Comparison of ENCODE assay signal across 7 cellular contexts in genomic region chr11:13487661-13488030, GRCh38. TPM values are rescaled to one million over a fixed set of nuclear protein-coding genes. Genes with fewer than 3 reads are reported as not detected.
DNase-seq lines count a peak whose midpoint lies in the region; ATAC-seq, FAIRE-seq and TF ChIP-seq lines count a peak whose summit lies in the region.

No MANE protein-coding gene starts in this region.

- no peaks in the 10 kb centered on the region for H3K9me2 ChIP-seq in HCT116 (ENCODE audit: insufficient read depth)

- ATAC-seq in HCT116 = peak; percentile 94
- no peak for ATAC-seq in GM19324 (IDR thresholded peaks at IDR 0.05; ENCODE audit: low FRiP score, unreplicated experiment)

- no peaks in the 10 kb centered on the region for H3K27me3 ChIP-seq in HCT116 (ENCODE audit: insufficient read depth, low read length)
- no peaks in the 10 kb centered on the region for H3K27me3 ChIP-seq in small intestine (ENCODE audit: control insufficient read depth in 2 of 2, insufficient read depth in 2 of 2, low read length in 2 of 2)

- peak overlapping the region; percentile 16 for H2AFZ ChIP-seq in HCT116 (ENCODE audit: low read depth, low read length, poor library complexity, severe bottlenecking)

- peak; percentile 53 for TF ChIP-seq CTCF in GM10266 (IDR thresholded peaks at IDR 0.05; ENCODE audit: control insufficient read depth, insufficient read depth, low read depth, missing control alignments)
- TF ChIP-seq CTCF in HCT116 (IDR thresholded peaks at IDR 0.05 in 2 of 3, conservative IDR thresholded peaks at IDR 0.05 in 1 of 3; ENCODE audit: borderline replicate concordance in 1 of 3, insufficient read depth in 1 of 3, low read depth in 2 of 3, low read length in 2 of 3) = peak; percentile 19 to 64 (median 52); a peak in 5 of 6 replicates
- TF ChIP-seq CTCF in epithelial cell of proximal tubule (conservative IDR thresholded peaks at IDR 0.05; ENCODE audit: low read depth, low read length) = peak; percentile 46

- H3K27ac ChIP-seq in HCT116 (ENCODE audit: low read depth, low read length) (no peak overlapping the region), small intestine (ENCODE audit: low read depth in 1 of 2, low read length in 1 of 2) (no peak overlapping the region)

- DNase-seq in GM10266 (ENCODE audit: extremely low spot score) (no peak), HCT116 (ENCODE audit: low read depth, low spot score) (peak; percentile 8), NOMO-1 (lab: John Stamatoyannopoulos, UW; ENCODE audit: unreplicated experiment in 2 of 2) (peak; percentile 24 to 29), epithelial cell of proximal tubule (ENCODE audit: low read depth) (no peak), small intestine (peak; percentile 25), NCI-H128 (lab: John Stamatoyannopoulos, UW; ENCODE audit: unreplicated experiment) (no peak)

- H3K79me2 ChIP-seq in HCT116 (ENCODE audit: insufficient read depth, low read length) = no peaks in the 10 kb centered on the region

- no peak for FAIRE-seq in small intestine (lab: Jason Lieb, UNC)

- no peaks in the 10 kb centered on the region for H4K20me1 ChIP-seq in HCT116 (ENCODE audit: insufficient read depth)

- H3K9me3 ChIP-seq in HCT116 (ENCODE audit: control insufficient read depth in 1 of 2, insufficient read depth in 1 of 2, low read depth in 1 of 2, low read length in 2 of 2) (no peaks in the 10 kb centered on the region), small intestine (ENCODE audit: control insufficient read depth, low read depth) (no peaks in the 10 kb centered on the region)

- H3K4me3 ChIP-seq in HCT116 (replicated peaks in 1 of 2; ENCODE audit: low read depth in 1 of 2, low read length in 2 of 2) (no peak overlapping the region), epithelial cell of proximal tubule (ENCODE audit: low read depth, low read length) (peak overlapping the region; percentile 38), small intestine (ENCODE audit: low read depth in 1 of 2, low read length in 2 of 2) (no peak overlapping the region)

- 44 to 53% (median 52%) methylated on average over 5 of the region's 5 CpGs for WGBS in small intestine, 3 donors

- no peak overlapping the region for H3K4me2 ChIP-seq in HCT116 (ENCODE audit: low read length)

- no TSS peak for BruUV-seq in HCT116 (replicated peaks; lab: Mats Ljungman, UMichigan)

- peak; percentile 31; the same call in 1 of the 2 replicates for TF ChIP-seq RAD21 in HCT116 (IDR thresholded peaks at IDR 0.05; ENCODE audit: low read depth)

- H3K36me3 ChIP-seq in HCT116 (ENCODE audit: control insufficient read depth in 1 of 2, insufficient read depth in 2 of 2, low read length in 2 of 2) (no peaks in the 10 kb centered on the region), small intestine (ENCODE audit: control insufficient read depth in 2 of 2, insufficient read depth in 2 of 2, low read length in 2 of 2) (no peaks in the 10 kb centered on the region)

- POLR2A ChIA-PET in HCT116 (lab: Charles Lee) = no interaction called here

- no peak overlapping the region for H3K9ac ChIP-seq in HCT116 (ENCODE audit: low read length)

- no peak for TF ChIP-seq POLR2A in HCT116 (IDR thresholded peaks at IDR 0.05; ENCODE audit: borderline replicate concordance, extremely low read depth, insufficient read depth, insufficient read length)

- RAD21 ChIA-PET in HCT116 (lab: Charles Lee; ENCODE audit: low non-redundant PET in 1 of 2, low total read pairs in 2 of 2, uncharacterized antibody in 2 of 2, unreplicated experiment in 2 of 2) = no interaction called here

- intact Hi-C loops in HCT116 (cut with micrococcal nuclease) = no loop called here

- CTCF ChIA-PET in HCT116 (lab: Charles Lee) = interaction anchor here (0.5 to 2.4 kb wide), 6 partner anchors 9 to 574 kb away, joined by 3 to 6 read pairs (median 3); no protein-coding TSS in a partner anchor

- H3K4me1 ChIP-seq in HCT116 (ENCODE audit: control insufficient read depth in 1 of 2, insufficient read depth in 2 of 2, low read length in 2 of 2) (no peaks in the 10 kb centered on the region; a peak in 1 of 4 replicates), small intestine (ENCODE audit: control insufficient read depth in 2 of 2, insufficient read depth in 1 of 2, low read depth in 1 of 2, low read length in 1 of 2) (no peaks in the 10 kb centered on the region)

TF ChIP-seq in HCT116, 20 proteins besides CTCF, POLR2A, EP300 and RAD21:
- TF ChIP-seq YY1 (IDR thresholded peaks at IDR 0.05; ENCODE audit: extremely low read depth, insufficient replicate concordance, low read depth, low read length) (no peak), CBX3 (IDR thresholded peaks at IDR 0.05; ENCODE audit: low read depth) (no peak), ELF1 (IDR thresholded peaks at IDR 0.05; ENCODE audit: borderline replicate concordance, low read depth) (no peak), SRF (IDR thresholded peaks at IDR 0.05; ENCODE audit: low read depth) (no peak), POLR2AphosphoS5 (IDR thresholded peaks at IDR 0.05; ENCODE audit: low read depth, low read length) (no peak), ATF3 (IDR thresholded peaks at IDR 0.05) (no peak)

RNA-seq across cellular contexts. Expression of gene PTH, which starts 8.2 kb away (rescaled TPM):
- total RNA-seq in HCT116 (2021; ENCODE audit: unreplicated experiment) (not detected), epithelial cell of proximal tubule (not detected in 2 replicates)
- polyA plus RNA-seq in HCT116 (2012) = not detected in 2 replicates
- not detected for polyA plus RNA-seq in small intestine

RNA-seq across cellular contexts. Expression of gene BTBD10, which starts 24.6 kb away (rescaled TPM):
- total RNA-seq in HCT116 (2021; ENCODE audit: unreplicated experiment) (17.0 TPM), epithelial cell of proximal tubule (54.5 and 55.5 TPM in 2 replicates)
- 20.2 and 22.8 TPM in 2 replicates for polyA plus RNA-seq in HCT116 (2012)
- 10 to 100 TPM; 18.7 to 21.1 (median 19.5) TPM for polyA plus RNA-seq in small intestine

Comparison
In these comparisons a context has a peak if more than half of its experiments do, and no peak if none do; other contexts are left out.
1. DNase-seq: peak in HCT116 (single experiment), NOMO-1 (2 of 2) and small intestine (single experiment); none in GM10266 (single experiment), epithelial cell of proximal tubule (single experiment) and NCI-H128 (single experiment).
2. Peak in every context shown above with its lines, with median percentiles within 50 percentile points of each other: CTCF ChIP-seq.